9 cellular contexts compared by ENCODE assay signal in the genomic region with DNA sequence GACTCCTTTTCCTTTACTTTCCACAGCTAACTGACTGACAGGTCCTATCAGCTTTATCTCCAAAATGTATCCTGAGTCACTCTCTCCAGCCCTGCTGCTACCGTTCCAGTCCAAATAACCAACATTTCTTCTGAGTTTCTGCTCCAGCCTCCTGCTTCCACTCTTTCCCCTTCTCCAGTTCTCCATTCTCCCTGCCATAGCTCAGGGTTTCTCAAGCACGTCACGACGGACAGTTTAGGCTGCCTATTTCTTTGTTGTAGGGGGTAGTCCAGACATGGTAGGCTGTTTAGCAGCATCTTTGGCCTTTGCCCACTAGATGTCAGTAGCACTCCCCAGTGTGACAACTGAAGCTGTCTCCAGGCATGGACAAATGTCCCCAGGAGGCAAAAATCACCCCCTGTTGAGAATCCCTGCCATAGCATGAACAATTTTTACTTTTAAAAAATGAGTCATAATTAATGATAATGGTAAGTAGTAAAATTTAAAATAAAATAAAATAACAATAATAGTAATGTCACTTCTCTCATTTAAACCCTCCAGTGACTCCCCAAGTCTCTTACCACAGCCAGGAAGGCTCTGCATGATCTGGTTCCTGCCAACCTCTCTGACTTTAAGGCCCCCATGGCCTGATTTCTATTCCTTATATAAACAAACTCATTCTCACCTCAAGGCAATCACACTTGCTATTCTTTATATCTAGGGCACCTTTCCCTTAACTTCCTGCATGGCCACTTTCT.
A peak's percentile ranks its signal among the peaks of the same experiment; 100 is the strongest.
DNase-seq lines count a peak whose midpoint lies in the region; ATAC-seq and TF ChIP-seq lines count a peak whose summit lies in the region.
"Had no signal": no experiment of that assay in that cellular context is flagged by ENCODE, and none has a peak within 500 bp of the region (broad histone marks: within the 10 kb centered on the region; RNA-seq: fewer than 3 reads in every experiment).

No MANE protein-coding gene starts in this region.

- TF ChIP-seq CTCF in PC-9 (conservative IDR thresholded peaks at IDR 0.05): peak; percentile 88
- peak; percentile 60 to 74 (median 70) for TF ChIP-seq CTCF in transverse colon (IDR thresholded peaks at IDR 0.05)

- TF ChIP-seq EP300 in transverse colon (IDR thresholded peaks at IDR 0.05; ENCODE audit: low read depth): no peak

- no peak overlapping the region for H2BK5ac ChIP-seq in neuronal stem cell (ENCODE audit: low read length)

- H3K14ac ChIP-seq in neuronal stem cell (ENCODE audit: low read length): no peak overlapping the region

- CTCF ChIA-PET in PC-9 (lab: Charles Lee): interaction anchor here (0.6 kb wide), 2 partner anchors 383 to 1041 kb away, joined by 3 to 4 read pairs; no protein-coding TSS in a partner anchor

- H3K9ac ChIP-seq in ES-I3 (ENCODE audit: low read depth, low read length): peak overlapping the region; percentile 24; the same call in 1 of the 2 replicates
- H3K9ac ChIP-seq in neuronal stem cell (ENCODE audit: low read depth, low read length, poor library complexity): no peak overlapping the region

- intact Hi-C loops in PC-9 (cut with micrococcal nuclease; ENCODE audit: unreplicated experiment) (loop anchor here (1.0 to 2.0 kb wide), 3 partner anchors 105 to 1046 kb away; partner anchors contain the start of genes FER and MAN2A1), transverse colon (cut with DNase I; ENCODE audit: low total_unique reads) (no loop called here)

- H3K9me2 ChIP-seq in PC-9 (ENCODE audit: insufficient read depth): no peaks in the 10 kb centered on the region

- no peak overlapping the region for H2BK12ac ChIP-seq in neuronal stem cell (ENCODE audit: low read length)

- H3K18ac ChIP-seq in neuronal stem cell (ENCODE audit: low read length): no peak overlapping the region

- H3K23ac ChIP-seq in neuronal stem cell (ENCODE audit: low read depth, low read length, poor library complexity): no peak overlapping the region

- WGBS in neuronal stem cell (ENCODE audit: extremely low coverage in 2 of 2, insufficient read length in 2 of 2, insufficient replicate concordance in 1 of 2), 2 donors: no CpG with 5 or more reads among the region's 4 CpGs
- WGBS in transverse colon (ENCODE audit: low coverage in 1 of 2), 2 donors: 10 to 15% methylated on average over 4 of the region's 4 CpGs

- H4K8ac ChIP-seq in neuronal stem cell (ENCODE audit: low read depth, low read length): no peak overlapping the region

- ATAC-seq in GM21717 (IDR thresholded peaks at IDR 0.05; ENCODE audit: unreplicated experiment): peak; percentile 99

- no peaks in the 10 kb centered on the region for H3K27me3 ChIP-seq in PC-9 (ENCODE audit: insufficient read depth, low read depth)
- no peaks in the 10 kb centered on the region for H3K27me3 ChIP-seq in neuronal stem cell (ENCODE audit: control insufficient read depth in 3 of 3, insufficient read depth in 3 of 3, low read depth in 1 of 3, low read length in 3 of 3)
- no peaks in the 10 kb centered on the region for H3K27me3 ChIP-seq in transverse colon
- H3K27me3 ChIP-seq: neutrophil had no signal

- POLR2A ChIA-PET in PC-9 (lab: Charles Lee; ENCODE audit: unreplicated experiment): no interaction called here

- H3K4me3 ChIP-seq in PC-9 (peak overlapping the region; percentile 30; the same call in 1 of the 2 replicates), neuronal stem cell (ENCODE audit: low read length in 2 of 2) (no peak overlapping the region), transverse colon (no peak overlapping the region)

- no peak overlapping the region for H2AK5ac ChIP-seq in neuronal stem cell (ENCODE audit: low read depth, low read length)

- no peak for TF ChIP-seq POLR2A in transverse colon (IDR thresholded peaks at IDR 0.05)

- H3K4me1 ChIP-seq in ES-I3 (ENCODE audit: insufficient read depth, low read length): peaks cover 12% of the 10 kb centered on the region
- peaks cover 6% of the 10 kb centered on the region; the same call in 1 of the 2 replicates for H3K4me1 ChIP-seq in PC-9 (replicated peaks; ENCODE audit: insufficient read depth)
- peaks cover 5 to 6% of the 10 kb centered on the region in 2 donors for H3K4me1 ChIP-seq in neuronal stem cell (ENCODE audit: control insufficient read depth in 2 of 2, insufficient read depth in 1 of 2, low read depth in 1 of 2, low read length in 2 of 2)
- peaks cover 0 to 5% (median 0%) of the 10 kb centered on the region in 4 donors for H3K4me1 ChIP-seq in transverse colon

- H3K79me2 ChIP-seq in PC-9 (ENCODE audit: low read depth): no peaks in the 10 kb centered on the region

- H2BK120ac ChIP-seq in neuronal stem cell (ENCODE audit: low read depth, low read length): no peak overlapping the region

- H3K36me3 ChIP-seq in ES-I3 (ENCODE audit: insufficient read depth, low read length) (no peaks in the 10 kb centered on the region), PC-9 (ENCODE audit: low read depth) (no peaks in the 10 kb centered on the region), neuronal stem cell (replicated peaks in 1 of 2; ENCODE audit: control insufficient read depth in 2 of 2, insufficient read depth in 2 of 2, low read length in 2 of 2) (no peaks in the 10 kb centered on the region), transverse colon (no peaks in the 10 kb centered on the region)
- H3K36me3 ChIP-seq: neutrophil had no signal

- peak overlapping the region; percentile 73 for H2AFZ ChIP-seq in PC-9
- H2AFZ ChIP-seq in neuronal stem cell (ENCODE audit: low read length): peak overlapping the region; percentile 89

- H3K9me3 ChIP-seq in ES-I3 (ENCODE audit: control insufficient read depth, insufficient read depth, low read length): no peaks in the 10 kb centered on the region; the same call in 1 of the 2 replicates
- H3K9me3 ChIP-seq in PC-9 (ENCODE audit: insufficient read depth, low read depth): no peaks in the 10 kb centered on the region; the same call in 1 of the 2 replicates
- H3K9me3 ChIP-seq in neuronal stem cell (replicated peaks in 1 of 2; ENCODE audit: control insufficient read depth in 2 of 2, insufficient read depth in 1 of 2, low read depth in 1 of 2, low read length in 2 of 2): peaks cover under 1 to 2% of the 10 kb centered on the region in 2 donors
- peaks cover 0 to 2% of the 10 kb centered on the region in 2 donors for H3K9me3 ChIP-seq in transverse colon
- H3K9me3 ChIP-seq: neutrophil had no signal

- H4K91ac ChIP-seq in neuronal stem cell (ENCODE audit: low read depth, low read length, poor library complexity): no peak overlapping the region

- H3K4me1 Mint-ChIP-seq in activated T-cell treated with anti-CD3 and anti-CD28 coated beads, Interleukin-2, amount 50 U/mL, for 24 hours (ENCODE audit: low read depth): peaks cover 2% of the 10 kb centered on the region

- no peaks in the 10 kb centered on the region for H4K20me1 ChIP-seq in PC-9 (ENCODE audit: insufficient read depth)

- no peaks in the 10 kb centered on the region for H3F3A ChIP-seq in PC-9 (ENCODE audit: insufficient read depth, low read depth)

- DNase-seq in HuH-7 (ENCODE audit: low spot score) (peak; percentile 56), PC-9 (peak; percentile 55 to 57), fibroblast of peridontal ligament (ENCODE audit: extremely low read depth) (peak; percentile 71), neuronal stem cell (ENCODE audit: low spot score) (peak; percentile 74), transverse colon (peak; percentile 58)
- peak; percentile 54 for DNase-seq in activated T-cell treated with anti-CD3 and anti-CD28 coated beads, Interleukin-2, amount 50 U/mL, for 24 hours

- in situ Hi-C loops in transverse colon (cut with MboI; ENCODE audit: low pct_ligation_motif_present in 1 of 4, low pct_unique_long_range_greater_than_20kb in 1 of 4, low sequenced_read_pairs in 3 of 4): no loop called here

- H3K9me3 Mint-ChIP-seq in activated T-cell treated with anti-CD3 and anti-CD28 coated beads, Interleukin-2, amount 50 U/mL, for 24 hours: peaks cover 6% of the 10 kb centered on the region

- H3K79me1 ChIP-seq in neuronal stem cell (ENCODE audit: low read depth, low read length): no peaks in the 10 kb centered on the region

- no peak overlapping the region for H3K4ac ChIP-seq in neuronal stem cell (ENCODE audit: low read length)

- no peaks in the 10 kb centered on the region for H3K36me3 Mint-ChIP-seq in activated T-cell treated with anti-CD3 and anti-CD28 coated beads, Interleukin-2, amount 50 U/mL, for 24 hours (ENCODE audit: low read depth)

- H3K27me3 Mint-ChIP-seq in activated T-cell treated with anti-CD3 and anti-CD28 coated beads, Interleukin-2, amount 50 U/mL, for 24 hours: peaks cover 11% of the 10 kb centered on the region

- no peak overlapping the region for H3K4me3 Mint-ChIP-seq in activated T-cell treated with anti-CD3 and anti-CD28 coated beads, Interleukin-2, amount 50 U/mL, for 24 hours

- peak overlapping the region; percentile 73 for H3K4me2 ChIP-seq in PC-9
- no peak overlapping the region for H3K4me2 ChIP-seq in neuronal stem cell (ENCODE audit: insufficient read depth, low read length, poor library complexity, severe bottlenecking)

- H3K27ac Mint-ChIP-seq in activated T-cell treated with anti-CD3 and anti-CD28 coated beads, Interleukin-2, amount 50 U/mL, for 24 hours: no peak overlapping the region

- no peak overlapping the region for H2BK15ac ChIP-seq in neuronal stem cell (ENCODE audit: low read length)

- BruUV-seq in PC-9 (replicated peaks; lab: Mats Ljungman, UMichigan): no TSS peak

- no peak overlapping the region for H3K27ac ChIP-seq in PC-9
- H3K27ac ChIP-seq in neuronal stem cell (replicated peaks; ENCODE audit: low read length): no peak overlapping the region
- H3K27ac ChIP-seq in transverse colon: no peak overlapping the region
- H3K27ac ChIP-seq: neutrophil had no signal
